ENCODE assay signal across 12 cellular contexts in genomic region chr10:72171175-72171630, GRCh38. TPM values are rescaled to one million over a fixed set of nuclear protein-coding genes. Genes with fewer than 3 reads are reported as not detected.
A peak's percentile ranks its signal among the peaks of the same experiment; 100 is the strongest.
DNase-seq lines count a peak whose midpoint lies in the region; ATAC-seq and TF ChIP-seq lines count a peak whose summit lies in the region.
"Had no signal": no experiment of that assay in that cellular context is flagged by ENCODE, and none has a peak within 500 bp of the region (broad histone marks: within the 10 kb centered on the region; RNA-seq: fewer than 3 reads in every experiment).

No MANE protein-coding gene starts in this region.

- H3K27ac Mint-ChIP-seq in Calu3 (ENCODE audit: unreplicated experiment): peak overlapping the region; percentile 83
- peak overlapping the region; percentile 80 for H3K27ac Mint-ChIP-seq in mesothelial cell of epicardium
- H3K27ac Mint-ChIP-seq: stimulated activated naive CD8-positive, alpha-beta T cell treated with anti-CD3 and anti-CD28 coated beads, Interleukin-15, Interleukin-2, amounts not matched to agents 100 ng/mL and 50 ng/mL, for 24 hours had no signal

- intact Hi-C loops in Calu3 (cut with micrococcal nuclease; ENCODE audit: unreplicated experiment): loop anchor here (1.0 to 2.0 kb wide), 2 partner anchors 45 to 72 kb away; partner anchors contain the start of genes ANAPC16 and ASCC1

- no peaks in the 10 kb centered on the region for H3K9me3 ChIP-seq in NT2/D1 (ENCODE audit: insufficient read depth, low read length)

- peak; percentile 86 for DNase-seq in Calu3
- peak; percentile 3 for DNase-seq in NT2/D1 (ENCODE audit: low read depth, low spot score)
- DNase-seq in dermis blood vessel endothelial cell: peak; percentile 93
- no peak for DNase-seq in mesothelial cell of epicardium (ENCODE audit: low spot score in 2 of 2, unreplicated experiment in 2 of 2)
- DNase-seq in mesenteric fat pad (ENCODE audit: low spot score): no peak
- DNase-seq in SK-N-DZ (ENCODE audit: low spot score): no peak
- DNase-seq in NCI-H2029 (lab: John Stamatoyannopoulos, UW): no peak
- DNase-seq: NCI-H1436 treated with DMSO at 0.1 percent for 48 hours had no signal

- H3K4me3 ChIP-seq in NT2/D1 (ENCODE audit: insufficient read length, low read depth): no peak overlapping the region

- TF ChIP-seq CTCF in Calu3 (IDR thresholded peaks at IDR 0.05; ENCODE audit: unreplicated experiment): no peak
- TF ChIP-seq CTCF in mesothelial cell of epicardium (IDR thresholded peaks at IDR 0.05; ENCODE audit: unreplicated experiment): no peak

- H3K9me3 Mint-ChIP-seq in Calu3 (ENCODE audit: low read depth, unreplicated experiment) (no peaks in the 10 kb centered on the region), mesothelial cell of epicardium (no peaks in the 10 kb centered on the region)
- H3K9me3 Mint-ChIP-seq: neural crest cell; stimulated activated naive CD8-positive, alpha-beta T cell treated with anti-CD3 and anti-CD28 coated beads, Interleukin-15, Interleukin-2, amounts not matched to agents 100 ng/mL and 50 ng/mL, for 24 hours had no signal

- H3K27me3 ChIP-seq in NT2/D1 (ENCODE audit: insufficient read depth, insufficient read length): no peaks in the 10 kb centered on the region

- H3K27me3 Mint-ChIP-seq in Calu3 (ENCODE audit: unreplicated experiment) (no peaks in the 10 kb centered on the region), mesothelial cell of epicardium (ENCODE audit: low read depth) (no peaks in the 10 kb centered on the region)
- H3K27me3 Mint-ChIP-seq: stimulated activated naive CD8-positive, alpha-beta T cell treated with anti-CD3 and anti-CD28 coated beads, Interleukin-15, Interleukin-2, amounts not matched to agents 100 ng/mL and 50 ng/mL, for 24 hours had no signal

- no peak overlapping the region for H3K9ac ChIP-seq in NT2/D1 (ENCODE audit: insufficient read length, low read depth)

- no peak for ATAC-seq in GM18517 (IDR thresholded peaks at IDR 0.05; ENCODE audit: unreplicated experiment)

- H3K4me1 ChIP-seq in NT2/D1 (ENCODE audit: insufficient read depth, insufficient read length): no peaks in the 10 kb centered on the region

- H3K4me1 Mint-ChIP-seq in Calu3 (ENCODE audit: low read depth, unreplicated experiment): peaks cover 37% of the 10 kb centered on the region
- peaks cover 22% of the 10 kb centered on the region for H3K4me1 Mint-ChIP-seq in mesothelial cell of epicardium

- BruUV-seq in Calu3 (replicated peaks; lab: Mats Ljungman, UMichigan): no TSS peak

- CTCF ChIA-PET in Calu3 (lab: Charles Lee): interaction anchor here (0.6 to 1.6 kb wide), 9 partner anchors 11 to 865 kb away, joined by 3 to 9 read pairs (median 4); no protein-coding TSS in a partner anchor

- H3K36me3 Mint-ChIP-seq in Calu3 (ENCODE audit: insufficient read depth, unreplicated experiment) (peaks cover 16% of the 10 kb centered on the region), mesothelial cell of epicardium (peaks cover 17% of the 10 kb centered on the region)

- no peaks in the 10 kb centered on the region for H3K36me3 ChIP-seq in NT2/D1 (ENCODE audit: insufficient read depth, insufficient read length, low read length)

- peak overlapping the region; percentile 25 for H3K4me3 Mint-ChIP-seq in Calu3 (ENCODE audit: low read depth, unreplicated experiment)
- no peak overlapping the region for H3K4me3 Mint-ChIP-seq in mesothelial cell of epicardium
- H3K4me3 Mint-ChIP-seq: brain; neural crest cell; stimulated activated naive CD8-positive, alpha-beta T cell treated with anti-CD3 and anti-CD28 coated beads, Interleukin-15, Interleukin-2, amounts not matched to agents 100 ng/mL and 50 ng/mL, for 24 hours had no signal

RNA-seq across cellular contexts. Expression of gene ANAPC16, which starts 44.6 kb away (rescaled TPM):
- 118 and 119 TPM in 2 replicates for total RNA-seq in Calu3 (2022)
- 51.5 and 54.5 TPM in 2 replicates for total RNA-seq in dermis blood vessel endothelial cell
- total RNA-seq in mesothelial cell of epicardium: 74.3 to 80.5 TPM (median 78.7 TPM) in 3 replicates
- total RNA-seq in mesenteric fat pad: 80.9 TPM
- 96.1 and 104 TPM in 2 replicates for polyA plus RNA-seq in SK-N-DZ (2014; cell fraction: cytosol; rRNA removed)
- 51.8 and 51.9 TPM in 2 replicates for polyA plus RNA-seq in SK-N-DZ (2014; cell fraction: nucleus; rRNA removed)

RNA-seq across cellular contexts. Expression of gene ASCC1, which starts 44.9 kb away (rescaled TPM):
- total RNA-seq in Calu3 (2022) (51.3 and 59.3 TPM in 2 replicates), dermis blood vessel endothelial cell (33.5 and 38.3 TPM in 2 replicates), mesothelial cell of epicardium (35.2 to 36.6 TPM (median 36.4 TPM) in 3 replicates), mesenteric fat pad (29.2 TPM)
- polyA plus RNA-seq in SK-N-DZ (2014; cell fraction: cytosol; rRNA removed): 39.5 and 50.1 TPM in 2 replicates
- polyA plus RNA-seq in SK-N-DZ (2014; cell fraction: nucleus; rRNA removed): 23.2 and 23.7 TPM in 2 replicates

Comparison
In these comparisons a context has a peak if more than half of its experiments do, and no peak if none do; other contexts are left out.
1. DNase-seq: peak in Calu3 (single experiment), NT2/D1 (single experiment) and dermis blood vessel endothelial cell (single experiment); none in mesothelial cell of epicardium (0 of 2), mesenteric fat pad (single experiment), SK-N-DZ (single experiment) and NCI-H2029 (single experiment).